Comparison of ENCODE assay signal across 8 cellular contexts in the genomic region with DNA sequence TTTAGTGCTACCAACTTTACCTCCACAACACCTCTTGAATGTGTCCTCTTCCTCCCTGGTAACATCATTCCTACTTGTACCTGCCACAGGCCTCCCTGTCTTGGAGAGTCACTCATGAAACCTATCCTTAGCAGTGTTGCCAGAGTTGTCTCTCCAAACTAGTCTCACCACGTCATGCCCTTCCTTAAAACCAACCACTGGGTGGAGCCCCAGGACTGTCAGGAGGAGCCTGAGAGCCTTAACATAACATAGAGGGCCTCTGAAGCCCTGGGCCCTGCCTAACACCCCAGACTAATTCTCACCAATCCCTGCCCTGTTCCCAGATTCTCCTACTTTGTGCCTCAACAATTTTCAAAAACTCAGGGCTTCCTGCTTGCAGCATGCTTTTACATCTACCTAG.
A peak's percentile ranks its signal among the peaks of the same experiment; 100 is the strongest.
DNase-seq lines count a peak whose midpoint lies in the region; TF ChIP-seq lines count a peak whose summit lies in the region.

No MANE protein-coding gene starts in this region.

- no peak overlapping the region for H3K27ac ChIP-seq in fibroblast of lung (ENCODE audit: insufficient read depth, low read length)

- H3K4me3 Mint-ChIP-seq in T-helper 2 cell treated with Interferon-gamma antibody and Interleukin-4, amounts not matched to agents 5 μg/mL and 100 μg/mL, for 36 hours = no peak overlapping the region

- no peaks in the 10 kb centered on the region for H3K4me1 Mint-ChIP-seq in T-helper 2 cell treated with Interferon-gamma antibody and Interleukin-4, amounts not matched to agents 5 μg/mL and 100 μg/mL, for 36 hours (ENCODE audit: low read depth)

- H3K27ac Mint-ChIP-seq in T-helper 2 cell treated with Interferon-gamma antibody and Interleukin-4, amounts not matched to agents 5 μg/mL and 100 μg/mL, for 36 hours = no peak overlapping the region

- H3K9me3 ChIP-seq in fibroblast of lung (ENCODE audit: control insufficient read depth, insufficient read depth, low read depth, low read length) = no peaks in the 10 kb centered on the region

- no peak overlapping the region for H3K4me3 ChIP-seq in fibroblast of lung (replicated peaks in 1 of 4; ENCODE audit: control extremely low read depth in 1 of 4, insufficient read depth in 1 of 4, low read depth in 3 of 4, low read length in 4 of 4)

- no peak overlapping the region for H2AFZ ChIP-seq in fibroblast of lung (ENCODE audit: low read length)

- H3K36me3 ChIP-seq in fibroblast of lung (ENCODE audit: control insufficient read depth, insufficient read depth, low read length) = no peaks in the 10 kb centered on the region

- no peak overlapping the region for H3K4me2 ChIP-seq in fibroblast of lung (ENCODE audit: extremely low read depth, insufficient read depth, low read length)

- H3K4me1 ChIP-seq in fibroblast of lung (ENCODE audit: control insufficient read depth, extremely low read depth, insufficient read depth, low read length) = no peaks in the 10 kb centered on the region

- peaks cover 8% of the 10 kb centered on the region for H3K27me3 Mint-ChIP-seq in T-helper 2 cell treated with Interferon-gamma antibody and Interleukin-4, amounts not matched to agents 5 μg/mL and 100 μg/mL, for 36 hours (ENCODE audit: low read depth)

- H3K9ac ChIP-seq in fibroblast of lung (ENCODE audit: insufficient read depth, low read length) = no peak overlapping the region

- TF ChIP-seq CTCF in GM13976 (IDR thresholded peaks at IDR 0.05; ENCODE audit: borderline replicate concordance, control extremely low read depth, extremely low read depth, insufficient read depth, missing control alignments) (peak; percentile 10), fibroblast of lung (conservative IDR thresholded peaks at IDR 0.05 in 1 of 2, IDR thresholded peaks at IDR 0.05 in 1 of 2; ENCODE audit: low read depth in 1 of 2, low read length in 2 of 2) (peak; percentile 63 to 69)

- H3K27me3 ChIP-seq in fibroblast of lung (ENCODE audit: control insufficient read depth, insufficient read depth, low read length) = peaks cover 4% of the 10 kb centered on the region

- H3K79me2 ChIP-seq in fibroblast of lung (ENCODE audit: control insufficient read depth, insufficient read depth, low read length) = no peaks in the 10 kb centered on the region

- in situ Hi-C loops in GM13976 (cut with MboI; ENCODE audit: low sequenced_read_pairs, unreplicated experiment) = no loop called here

- no peaks in the 10 kb centered on the region for H3K36me3 Mint-ChIP-seq in T-helper 2 cell treated with Interferon-gamma antibody and Interleukin-4, amounts not matched to agents 5 μg/mL and 100 μg/mL, for 36 hours (ENCODE audit: low read depth)

- no peaks in the 10 kb centered on the region for H3K9me3 Mint-ChIP-seq in T-helper 2 cell treated with Interferon-gamma antibody and Interleukin-4, amounts not matched to agents 5 μg/mL and 100 μg/mL, for 36 hours

- no peaks in the 10 kb centered on the region for H4K20me1 ChIP-seq in fibroblast of lung (ENCODE audit: control insufficient read depth, extremely low read depth, insufficient read depth, low read length)

- DNase-seq in AG08396 (ENCODE audit: low spot score) = peak; percentile 32
- peak; percentile 24 for DNase-seq in GM13976 (ENCODE audit: low spot score)
- peak; percentile 18 for DNase-seq in NCI-H1105 (lab: John Stamatoyannopoulos, UW)
- peak; percentile 6 for DNase-seq in T-helper 2 cell treated with Interferon-gamma antibody and Interleukin-4, amounts not matched to agents 5 μg/mL and 100 μg/mL, for 36 hours (ENCODE audit: low spot score)
- DNase-seq in fibroblast of lung (ENCODE audit: low read depth in 2 of 2) = peak; percentile 48 to 65
- DNase-seq in occipital lobe (lab: John Stamatoyannopoulos, UW) = peak; percentile 23
- DNase-seq in germinal center (ENCODE audit: low spot score) = no peak
- no peak for DNase-seq in DMS79 (lab: John Stamatoyannopoulos, UW)

Comparison
In these comparisons a context has a peak if more than half of its experiments do, and no peak if none do; other contexts are left out.
1. DNase-seq: peak in AG08396 (single experiment), GM13976 (single experiment), NCI-H1105 (single experiment), T-helper 2 cell treated with Interferon-gamma antibody and Interleukin-4, amounts not matched to agents 5 μg/mL and 100 μg/mL, for 36 hours (single experiment), fibroblast of lung (2 of 2) and occipital lobe (single experiment); none in germinal center (single experiment) and DMS79 (single experiment).